1 cellular context compared by ENCODE assay signal in the genomic region with DNA sequence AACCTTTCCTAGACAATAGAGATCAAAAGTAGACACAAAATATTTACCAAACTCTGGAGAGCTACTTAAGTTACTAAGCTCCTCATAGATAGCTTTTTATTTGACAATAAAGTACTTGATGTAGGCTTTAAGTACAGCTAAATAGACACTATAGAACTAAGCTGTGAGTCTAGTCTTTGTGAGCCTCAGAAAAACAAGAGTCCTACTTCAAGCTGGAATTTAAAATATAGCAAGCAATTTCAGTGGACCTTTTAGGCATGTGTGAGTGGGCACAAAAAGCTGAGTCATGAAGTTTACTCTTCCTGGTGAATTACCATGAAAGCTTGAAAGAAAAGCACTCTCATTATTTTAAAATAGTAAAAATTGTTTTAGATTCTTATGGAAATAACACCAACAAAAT.
A peak's percentile ranks its signal among the peaks of the same experiment; 100 is the strongest.
TF ChIP-seq lines count a peak whose summit lies in the region.

No MANE protein-coding gene starts in this region.

TF ChIP-seq in K562, 482 proteins besides CTCF, POLR2A, EP300 and RAD21 (continued from another document and continues in another):
- TF ChIP-seq, protein P1, sequence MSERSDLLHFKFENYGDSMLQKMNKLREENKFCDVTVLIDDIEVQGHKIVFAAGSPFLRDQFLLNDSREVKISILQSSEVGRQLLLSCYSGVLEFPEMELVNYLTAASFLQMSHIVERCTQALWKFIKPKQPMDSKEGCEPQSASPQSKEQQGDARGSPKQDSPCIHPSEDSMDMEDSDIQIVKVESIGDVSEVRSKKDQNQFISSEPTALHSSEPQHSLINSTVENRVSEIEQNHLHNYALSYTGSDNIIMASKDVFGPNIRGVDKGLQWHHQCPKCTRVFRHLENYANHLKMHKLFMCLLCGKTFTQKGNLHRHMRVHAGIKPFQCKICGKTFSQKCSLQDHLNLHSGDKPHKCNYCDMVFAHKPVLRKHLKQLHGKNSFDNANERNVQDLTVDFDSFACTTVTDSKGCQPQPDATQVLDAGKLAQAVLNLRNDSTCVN (CRISPR knock-in tag; IDR thresholded peaks at IDR 0.05), result no peak
- TF ChIP-seq COPS2 (conservative IDR thresholded peaks at IDR 0.05), result no peak
- TF ChIP-seq, protein P2, sequence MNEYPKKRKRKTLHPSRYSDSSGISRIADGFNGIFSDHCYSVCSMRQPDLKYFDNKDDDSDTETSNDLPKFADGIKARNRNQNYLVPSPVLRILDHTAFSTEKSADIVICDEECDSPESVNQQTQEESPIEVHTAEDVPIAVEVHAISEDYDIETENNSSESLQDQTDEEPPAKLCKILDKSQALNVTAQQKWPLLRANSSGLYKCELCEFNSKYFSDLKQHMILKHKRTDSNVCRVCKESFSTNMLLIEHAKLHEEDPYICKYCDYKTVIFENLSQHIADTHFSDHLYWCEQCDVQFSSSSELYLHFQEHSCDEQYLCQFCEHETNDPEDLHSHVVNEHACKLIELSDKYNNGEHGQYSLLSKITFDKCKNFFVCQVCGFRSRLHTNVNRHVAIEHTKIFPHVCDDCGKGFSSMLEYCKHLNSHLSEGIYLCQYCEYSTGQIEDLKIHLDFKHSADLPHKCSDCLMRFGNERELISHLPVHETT (CRISPR knock-in tag; conservative IDR thresholded peaks at IDR 0.05 in 1 of 2, IDR thresholded peaks at IDR 0.05 in 1 of 2), result 0 out of 4 replicates have a peak, but pooled peaks of 1 of the 2 experiments have one; percentile 34
- TF ChIP-seq, protein P3, sequence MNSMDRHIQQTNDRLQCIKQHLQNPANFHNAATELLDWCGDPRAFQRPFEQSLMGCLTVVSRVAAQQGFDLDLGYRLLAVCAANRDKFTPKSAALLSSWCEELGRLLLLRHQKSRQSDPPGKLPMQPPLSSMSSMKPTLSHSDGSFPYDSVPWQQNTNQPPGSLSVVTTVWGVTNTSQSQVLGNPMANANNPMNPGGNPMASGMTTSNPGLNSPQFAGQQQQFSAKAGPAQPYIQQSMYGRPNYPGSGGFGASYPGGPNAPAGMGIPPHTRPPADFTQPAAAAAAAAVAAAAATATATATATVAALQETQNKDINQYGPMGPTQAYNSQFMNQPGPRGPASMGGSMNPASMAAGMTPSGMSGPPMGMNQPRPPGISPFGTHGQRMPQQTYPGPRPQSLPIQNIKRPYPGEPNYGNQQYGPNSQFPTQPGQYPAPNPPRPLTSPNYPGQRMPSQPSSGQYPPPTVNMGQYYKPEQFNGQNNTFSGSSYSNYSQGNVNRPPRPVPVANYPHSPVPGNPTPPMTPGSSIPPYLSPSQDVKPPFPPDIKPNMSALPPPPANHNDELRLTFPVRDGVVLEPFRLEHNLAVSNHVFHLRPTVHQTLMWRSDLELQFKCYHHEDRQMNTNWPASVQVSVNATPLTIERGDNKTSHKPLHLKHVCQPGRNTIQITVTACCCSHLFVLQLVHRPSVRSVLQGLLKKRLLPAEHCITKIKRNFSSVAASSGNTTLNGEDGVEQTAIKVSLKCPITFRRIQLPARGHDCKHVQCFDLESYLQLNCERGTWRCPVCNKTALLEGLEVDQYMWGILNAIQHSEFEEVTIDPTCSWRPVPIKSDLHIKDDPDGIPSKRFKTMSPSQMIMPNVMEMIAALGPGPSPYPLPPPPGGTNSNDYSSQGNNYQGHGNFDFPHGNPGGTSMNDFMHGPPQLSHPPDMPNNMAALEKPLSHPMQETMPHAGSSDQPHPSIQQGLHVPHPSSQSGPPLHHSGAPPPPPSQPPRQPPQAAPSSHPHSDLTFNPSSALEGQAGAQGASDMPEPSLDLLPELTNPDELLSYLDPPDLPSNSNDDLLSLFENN (IDR thresholded peaks at IDR 0.05; ENCODE audit: low read depth in 2 of 2, low read length in 2 of 2), result no peak
- TF ChIP-seq NCOA6 (IDR thresholded peaks at IDR 0.05), result 0 out of 2 replicates have a peak, but pooled peaks have one; percentile 11
- TF ChIP-seq RBM15 (IDR thresholded peaks at IDR 0.05; ENCODE audit: insufficient read depth, low read length), result no peak
- TF ChIP-seq ZNF561 (CRISPR knock-in tag; conservative IDR thresholded peaks at IDR 0.05), result no peak
- TF ChIP-seq TAF9B (IDR thresholded peaks at IDR 0.05; ENCODE audit: partially characterized antibody), result no peak
- TF ChIP-seq, protein P4, sequence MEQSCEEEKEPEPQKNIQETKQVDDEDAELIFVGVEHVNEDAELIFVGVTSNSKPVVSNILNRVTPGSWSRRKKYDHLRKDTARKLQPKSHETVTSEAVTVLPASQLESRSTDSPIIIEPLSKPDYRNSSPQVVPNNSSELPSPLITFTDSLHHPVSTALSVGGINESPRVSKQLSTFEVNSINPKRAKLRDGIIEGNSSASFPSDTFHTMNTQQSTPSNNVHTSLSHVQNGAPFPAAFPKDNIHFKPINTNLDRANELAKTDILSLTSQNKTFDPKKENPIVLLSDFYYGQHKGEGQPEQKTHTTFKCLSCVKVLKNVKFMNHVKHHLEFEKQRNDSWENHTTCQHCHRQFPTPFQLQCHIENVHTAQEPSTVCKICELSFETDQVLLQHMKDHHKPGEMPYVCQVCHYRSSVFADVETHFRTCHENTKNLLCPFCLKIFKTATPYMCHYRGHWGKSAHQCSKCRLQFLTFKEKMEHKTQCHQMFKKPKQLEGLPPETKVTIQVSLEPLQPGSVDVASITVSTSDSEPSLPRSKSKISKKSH (CRISPR knock-in tag; IDR thresholded peaks at IDR 0.05), result no peak
- no peak for TF ChIP-seq TSC22D4 (tag; IDR thresholded peaks at IDR 0.05)
- TF ChIP-seq, protein P5, sequence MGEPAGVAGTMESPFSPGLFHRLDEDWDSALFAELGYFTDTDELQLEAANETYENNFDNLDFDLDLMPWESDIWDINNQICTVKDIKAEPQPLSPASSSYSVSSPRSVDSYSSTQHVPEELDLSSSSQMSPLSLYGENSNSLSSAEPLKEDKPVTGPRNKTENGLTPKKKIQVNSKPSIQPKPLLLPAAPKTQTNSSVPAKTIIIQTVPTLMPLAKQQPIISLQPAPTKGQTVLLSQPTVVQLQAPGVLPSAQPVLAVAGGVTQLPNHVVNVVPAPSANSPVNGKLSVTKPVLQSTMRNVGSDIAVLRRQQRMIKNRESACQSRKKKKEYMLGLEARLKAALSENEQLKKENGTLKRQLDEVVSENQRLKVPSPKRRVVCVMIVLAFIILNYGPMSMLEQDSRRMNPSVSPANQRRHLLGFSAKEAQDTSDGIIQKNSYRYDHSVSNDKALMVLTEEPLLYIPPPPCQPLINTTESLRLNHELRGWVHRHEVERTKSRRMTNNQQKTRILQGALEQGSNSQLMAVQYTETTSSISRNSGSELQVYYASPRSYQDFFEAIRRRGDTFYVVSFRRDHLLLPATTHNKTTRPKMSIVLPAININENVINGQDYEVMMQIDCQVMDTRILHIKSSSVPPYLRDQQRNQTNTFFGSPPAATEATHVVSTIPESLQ (CRISPR knock-in tag; IDR thresholded peaks at IDR 0.05), result no peak
- no peak for TF ChIP-seq SMARCA5 (IDR thresholded peaks at IDR 0.05)
- TF ChIP-seq, protein P6, sequence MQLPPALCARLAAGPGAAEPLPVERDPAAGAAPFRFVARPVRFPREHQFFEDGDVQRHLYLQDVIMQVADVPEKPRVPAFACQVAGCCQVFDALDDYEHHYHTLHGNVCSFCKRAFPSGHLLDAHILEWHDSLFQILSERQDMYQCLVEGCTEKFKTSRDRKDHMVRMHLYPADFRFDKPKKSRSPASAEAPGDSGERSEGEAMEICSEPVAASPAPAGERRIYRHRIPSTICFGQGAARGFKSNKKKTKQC (CRISPR knock-in tag; IDR thresholded peaks at IDR 0.05), result no peak
- no peak for TF ChIP-seq PURB (CRISPR knock-in tag; IDR thresholded peaks at IDR 0.05; ENCODE audit: low read depth)
- TF ChIP-seq C11orf30 (IDR thresholded peaks at IDR 0.05; ENCODE audit: low read depth), result peak; percentile 99
- TF ChIP-seq, protein P7, sequence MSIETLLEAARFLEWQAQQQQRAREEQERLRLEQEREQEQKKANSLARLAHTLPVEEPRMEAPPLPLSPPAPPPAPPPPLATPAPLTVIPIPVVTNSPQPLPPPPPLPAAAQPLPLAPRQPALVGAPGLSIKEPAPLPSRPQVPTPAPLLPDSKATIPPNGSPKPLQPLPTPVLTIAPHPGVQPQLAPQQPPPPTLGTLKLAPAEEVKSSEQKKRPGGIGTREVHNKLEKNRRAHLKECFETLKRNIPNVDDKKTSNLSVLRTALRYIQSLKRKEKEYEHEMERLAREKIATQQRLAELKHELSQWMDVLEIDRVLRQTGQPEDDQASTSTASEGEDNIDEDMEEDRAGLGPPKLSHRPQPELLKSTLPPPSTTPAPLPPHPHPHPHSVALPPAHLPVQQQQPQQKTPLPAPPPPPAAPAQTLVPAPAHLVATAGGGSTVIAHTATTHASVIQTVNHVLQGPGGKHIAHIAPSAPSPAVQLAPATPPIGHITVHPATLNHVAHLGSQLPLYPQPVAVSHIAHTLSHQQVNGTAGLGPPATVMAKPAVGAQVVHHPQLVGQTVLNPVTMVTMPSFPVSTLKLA (conservative IDR thresholded peaks at IDR 0.05), result 0 out of 4 replicates have a peak, but pooled peaks of 1 of the 2 experiments have one; percentile 26
- TF ChIP-seq CREBBP (IDR thresholded peaks at IDR 0.05; ENCODE audit: low read depth, low read length), result no peak
- no peak for TF ChIP-seq HSF4 (CRISPR knock-in tag; IDR thresholded peaks at IDR 0.05; ENCODE audit: borderline replicate concordance)
- no peak for TF ChIP-seq MCM3 (IDR thresholded peaks at IDR 0.05)
- peak; percentile 45; the same call in 1 of the 2 replicates for TF ChIP-seq RBFOX2 (IDR thresholded peaks at IDR 0.05; ENCODE audit: low read depth, low read length)
- no peak for TF ChIP-seq ZNF79 (CRISPR knock-in tag; IDR thresholded peaks at IDR 0.05; ENCODE audit: low read depth)
- peak; percentile 83 for TF ChIP-seq BACH1 (tag; IDR thresholded peaks at IDR 0.05)
- no peak for TF ChIP-seq CCNT2 (IDR thresholded peaks at IDR 0.05; ENCODE audit: borderline replicate concordance, extremely low read depth, insufficient read length, low read depth, low read length)
- no peak for TF ChIP-seq ZNF695 (CRISPR knock-in tag; IDR thresholded peaks at IDR 0.05)
- TF ChIP-seq, protein P8, sequence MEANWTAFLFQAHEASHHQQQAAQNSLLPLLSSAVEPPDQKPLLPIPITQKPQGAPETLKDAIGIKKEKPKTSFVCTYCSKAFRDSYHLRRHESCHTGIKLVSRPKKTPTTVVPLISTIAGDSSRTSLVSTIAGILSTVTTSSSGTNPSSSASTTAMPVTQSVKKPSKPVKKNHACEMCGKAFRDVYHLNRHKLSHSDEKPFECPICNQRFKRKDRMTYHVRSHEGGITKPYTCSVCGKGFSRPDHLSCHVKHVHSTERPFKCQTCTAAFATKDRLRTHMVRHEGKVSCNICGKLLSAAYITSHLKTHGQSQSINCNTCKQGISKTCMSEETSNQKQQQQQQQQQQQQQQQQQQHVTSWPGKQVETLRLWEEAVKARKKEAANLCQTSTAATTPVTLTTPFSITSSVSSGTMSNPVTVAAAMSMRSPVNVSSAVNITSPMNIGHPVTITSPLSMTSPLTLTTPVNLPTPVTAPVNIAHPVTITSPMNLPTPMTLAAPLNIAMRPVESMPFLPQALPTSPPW (CRISPR knock-in tag; IDR thresholded peaks at IDR 0.05), result no peak
- no peak for TF ChIP-seq HNRNPUL1 (IDR thresholded peaks at IDR 0.05; ENCODE audit: low read length)
- TF ChIP-seq, protein P9, sequence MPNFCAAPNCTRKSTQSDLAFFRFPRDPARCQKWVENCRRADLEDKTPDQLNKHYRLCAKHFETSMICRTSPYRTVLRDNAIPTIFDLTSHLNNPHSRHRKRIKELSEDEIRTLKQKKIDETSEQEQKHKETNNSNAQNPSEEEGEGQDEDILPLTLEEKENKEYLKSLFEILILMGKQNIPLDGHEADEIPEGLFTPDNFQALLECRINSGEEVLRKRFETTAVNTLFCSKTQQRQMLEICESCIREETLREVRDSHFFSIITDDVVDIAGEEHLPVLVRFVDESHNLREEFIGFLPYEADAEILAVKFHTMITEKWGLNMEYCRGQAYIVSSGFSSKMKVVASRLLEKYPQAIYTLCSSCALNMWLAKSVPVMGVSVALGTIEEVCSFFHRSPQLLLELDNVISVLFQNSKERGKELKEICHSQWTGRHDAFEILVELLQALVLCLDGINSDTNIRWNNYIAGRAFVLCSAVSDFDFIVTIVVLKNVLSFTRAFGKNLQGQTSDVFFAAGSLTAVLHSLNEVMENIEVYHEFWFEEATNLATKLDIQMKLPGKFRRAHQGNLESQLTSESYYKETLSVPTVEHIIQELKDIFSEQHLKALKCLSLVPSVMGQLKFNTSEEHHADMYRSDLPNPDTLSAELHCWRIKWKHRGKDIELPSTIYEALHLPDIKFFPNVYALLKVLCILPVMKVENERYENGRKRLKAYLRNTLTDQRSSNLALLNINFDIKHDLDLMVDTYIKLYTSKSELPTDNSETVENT (CRISPR knock-in tag; IDR thresholded peaks at IDR 0.05), result no peak
- peak; percentile 99 for TF ChIP-seq ZNF316 (IDR thresholded peaks at IDR 0.05)
- no peak for TF ChIP-seq SRF (CRISPR knock-in tag; IDR thresholded peaks at IDR 0.05)
- TF ChIP-seq, protein P10, sequence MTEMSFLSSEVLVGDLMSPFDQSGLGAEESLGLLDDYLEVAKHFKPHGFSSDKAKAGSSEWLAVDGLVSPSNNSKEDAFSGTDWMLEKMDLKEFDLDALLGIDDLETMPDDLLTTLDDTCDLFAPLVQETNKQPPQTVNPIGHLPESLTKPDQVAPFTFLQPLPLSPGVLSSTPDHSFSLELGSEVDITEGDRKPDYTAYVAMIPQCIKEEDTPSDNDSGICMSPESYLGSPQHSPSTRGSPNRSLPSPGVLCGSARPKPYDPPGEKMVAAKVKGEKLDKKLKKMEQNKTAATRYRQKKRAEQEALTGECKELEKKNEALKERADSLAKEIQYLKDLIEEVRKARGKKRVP (CRISPR knock-in tag; IDR thresholded peaks at IDR 0.05), result no peak
- TF ChIP-seq, protein P11, sequence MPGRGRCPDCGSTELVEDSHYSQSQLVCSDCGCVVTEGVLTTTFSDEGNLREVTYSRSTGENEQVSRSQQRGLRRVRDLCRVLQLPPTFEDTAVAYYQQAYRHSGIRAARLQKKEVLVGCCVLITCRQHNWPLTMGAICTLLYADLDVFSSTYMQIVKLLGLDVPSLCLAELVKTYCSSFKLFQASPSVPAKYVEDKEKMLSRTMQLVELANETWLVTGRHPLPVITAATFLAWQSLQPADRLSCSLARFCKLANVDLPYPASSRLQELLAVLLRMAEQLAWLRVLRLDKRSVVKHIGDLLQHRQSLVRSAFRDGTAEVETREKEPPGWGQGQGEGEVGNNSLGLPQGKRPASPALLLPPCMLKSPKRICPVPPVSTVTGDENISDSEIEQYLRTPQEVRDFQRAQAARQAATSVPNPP (IDR thresholded peaks at IDR 0.05; ENCODE audit: borderline replicate concordance, insufficient read depth, insufficient read length), result no peak
- no peak for TF ChIP-seq RAD51 (IDR thresholded peaks at IDR 0.05; ENCODE audit: borderline replicate concordance, low read depth)
- TF ChIP-seq CHD1 (IDR thresholded peaks at IDR 0.05; ENCODE audit: low read length), result no peak
- TF ChIP-seq, protein P12, sequence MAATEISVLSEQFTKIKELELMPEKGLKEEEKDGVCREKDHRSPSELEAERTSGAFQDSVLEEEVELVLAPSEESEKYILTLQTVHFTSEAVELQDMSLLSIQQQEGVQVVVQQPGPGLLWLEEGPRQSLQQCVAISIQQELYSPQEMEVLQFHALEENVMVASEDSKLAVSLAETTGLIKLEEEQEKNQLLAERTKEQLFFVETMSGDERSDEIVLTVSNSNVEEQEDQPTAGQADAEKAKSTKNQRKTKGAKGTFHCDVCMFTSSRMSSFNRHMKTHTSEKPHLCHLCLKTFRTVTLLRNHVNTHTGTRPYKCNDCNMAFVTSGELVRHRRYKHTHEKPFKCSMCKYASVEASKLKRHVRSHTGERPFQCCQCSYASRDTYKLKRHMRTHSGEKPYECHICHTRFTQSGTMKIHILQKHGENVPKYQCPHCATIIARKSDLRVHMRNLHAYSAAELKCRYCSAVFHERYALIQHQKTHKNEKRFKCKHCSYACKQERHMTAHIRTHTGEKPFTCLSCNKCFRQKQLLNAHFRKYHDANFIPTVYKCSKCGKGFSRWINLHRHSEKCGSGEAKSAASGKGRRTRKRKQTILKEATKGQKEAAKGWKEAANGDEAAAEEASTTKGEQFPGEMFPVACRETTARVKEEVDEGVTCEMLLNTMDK (IDR thresholded peaks at IDR 0.05; ENCODE audit: borderline replicate concordance, insufficient read depth, low read depth, low read length, poor library complexity, severe bottlenecking), result no peak
